8 cellular contexts compared by ENCODE assay signal in the genomic region with DNA sequence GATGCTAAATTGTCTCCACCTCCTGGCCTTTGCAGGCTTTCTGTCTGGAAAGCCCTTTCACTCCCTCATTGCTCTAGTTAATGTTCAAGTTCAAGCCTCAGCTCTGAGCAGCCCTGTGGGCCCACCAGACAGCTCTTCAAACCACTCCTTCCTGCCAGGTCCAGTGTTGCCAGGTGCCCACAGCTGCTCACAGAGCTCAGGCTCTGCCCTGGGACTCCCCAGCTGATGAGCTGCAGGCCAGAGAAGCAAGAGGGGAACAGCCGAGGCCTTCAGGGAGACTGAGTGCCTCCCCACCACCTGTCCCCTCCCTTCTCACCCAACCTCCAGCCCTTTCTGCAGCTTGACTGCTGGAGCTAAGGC. TPM values are rescaled to one million over a fixed set of nuclear protein-coding genes. Genes with fewer than 3 reads are reported as not detected.
DNase-seq lines count a peak whose midpoint lies in the region; ATAC-seq and TF ChIP-seq lines count a peak whose summit lies in the region.
"Had no signal": no experiment of that assay in that cellular context is flagged by ENCODE, and none has a peak within 500 bp of the region (broad histone marks: within the 10 kb centered on the region; RNA-seq: fewer than 3 reads in every experiment).

No MANE protein-coding gene starts in this region.

- ATAC-seq in GM19467 (IDR thresholded peaks at IDR 0.05; ENCODE audit: unreplicated experiment) (peak; percentile 30), HG02588 (IDR thresholded peaks at IDR 0.05; ENCODE audit: unreplicated experiment) (no peak)

- no peak overlapping the region for H3K4me3 Mint-ChIP-seq in endodermal cell

- peaks cover 19% of the 10 kb centered on the region for H3K36me3 ChIP-seq in HUES48 (ENCODE audit: control insufficient read depth, insufficient read depth, low read length)
- peaks cover 21% of the 10 kb centered on the region for H3K36me3 ChIP-seq in endodermal cell (ENCODE audit: control insufficient read depth, insufficient read depth, low read length)
- H3K36me3 ChIP-seq in stomach smooth muscle (ENCODE audit: control insufficient read depth in 2 of 2, insufficient read depth in 2 of 2, low read length in 2 of 2): peaks cover 3 to 10% of the 10 kb centered on the region in 2 donors

- no peaks in the 10 kb centered on the region for H3K9me3 Mint-ChIP-seq in endodermal cell
- H3K9me3 Mint-ChIP-seq: T-helper 2 cell treated with Interferon-gamma antibody and Interleukin-4, amounts not matched to agents 5 μg/mL and 100 μg/mL, for 36 hours had no signal

- H3K27ac ChIP-seq in HUES48 (ENCODE audit: low read depth, low read length) (peak overlapping the region; percentile 78), endodermal cell (ENCODE audit: low read depth, low read length) (peak overlapping the region; percentile 25), stomach smooth muscle (ENCODE audit: low read length) (peak overlapping the region; percentile 69)

- no peak for DNase-seq in endodermal cell
- no peak for DNase-seq in medulla oblongata (ENCODE audit: extremely low spot score)
- no peak for DNase-seq in lower leg skin (ENCODE audit: low spot score in 2 of 2)

- peaks cover 25% of the 10 kb centered on the region for H3K4me1 Mint-ChIP-seq in endodermal cell

- H3K36me3 Mint-ChIP-seq in endodermal cell (ENCODE audit: low read depth): peaks cover 16% of the 10 kb centered on the region

- peak overlapping the region; percentile 62 for H3K27ac Mint-ChIP-seq in endodermal cell
- H3K27ac Mint-ChIP-seq: T-helper 2 cell treated with Interferon-gamma antibody and Interleukin-4, amounts not matched to agents 5 μg/mL and 100 μg/mL, for 36 hours had no signal

- TF ChIP-seq POLR2A in lower leg skin (IDR thresholded peaks at IDR 0.05): no peak

- H3K27me3 Mint-ChIP-seq in endodermal cell (ENCODE audit: insufficient read depth): no peaks in the 10 kb centered on the region

- H3K9ac ChIP-seq in HUES48 (ENCODE audit: low read depth, low read length) (no peak overlapping the region), endodermal cell (ENCODE audit: extremely low read depth, low read length, poor library complexity, severe bottlenecking) (no peak overlapping the region), stomach smooth muscle (ENCODE audit: low read length in 2 of 2) (peak overlapping the region; percentile 42 to 84)

- H3K9me3 ChIP-seq in HUES48 (ENCODE audit: control insufficient read depth, insufficient read depth, low read length) (no peaks in the 10 kb centered on the region), endodermal cell (ENCODE audit: control insufficient read depth, low read length) (no peaks in the 10 kb centered on the region), stomach smooth muscle (ENCODE audit: control insufficient read depth in 2 of 2, low read length in 2 of 2) (no peaks in the 10 kb centered on the region)

- H3K4me3 ChIP-seq in HUES48 (ENCODE audit: low read depth, low read length): no peak overlapping the region
- H3K4me3 ChIP-seq in endodermal cell (ENCODE audit: low read length): no peak overlapping the region
- H3K4me3 ChIP-seq in stomach smooth muscle (ENCODE audit: low read length in 2 of 2): peak overlapping the region; percentile 36 to 87
- H3K4me3 ChIP-seq in lower leg skin (ENCODE audit: low read depth, poor library complexity, severe bottlenecking): no peak overlapping the region

- intact Hi-C loops in lower leg skin (cut with DNase I; ENCODE audit: low total_unique reads): no loop called here

- no peaks in the 10 kb centered on the region for H3K27me3 ChIP-seq in HUES48 (ENCODE audit: control insufficient read depth, insufficient read depth, low read length)
- no peaks in the 10 kb centered on the region for H3K27me3 ChIP-seq in endodermal cell (ENCODE audit: control insufficient read depth, insufficient read depth, low read length, poor library complexity, severe bottlenecking)
- H3K27me3 ChIP-seq in stomach smooth muscle (ENCODE audit: control insufficient read depth in 1 of 2, insufficient read depth in 2 of 2, low read length in 2 of 2): no peaks in the 10 kb centered on the region

- TF ChIP-seq CTCF in endodermal cell (conservative IDR thresholded peaks at IDR 0.05) (no peak), lower leg skin (IDR thresholded peaks at IDR 0.05) (no peak)

- H3K4me1 ChIP-seq in HUES48 (ENCODE audit: control insufficient read depth, insufficient read depth, low read length) (peaks cover 48% of the 10 kb centered on the region), endodermal cell (ENCODE audit: control insufficient read depth, insufficient read depth, low read length) (peaks cover 10% of the 10 kb centered on the region), stomach smooth muscle (ENCODE audit: control insufficient read depth, insufficient read depth, low read length) (peaks cover 57% of the 10 kb centered on the region)

- 95% methylated on average over 1 of the region's 1 CpG; no CpG with 5 or more reads in 1 of the 2 experiments for WGBS in endodermal cell (ENCODE audit: insufficient coverage in 1 of 2, insufficient read length in 1 of 2), 2 experiments
- WGBS in lower leg skin, 2 donors: 50 to 83% methylated on average over 1 of the region's 1 CpG

RNA-seq across cellular contexts. Expression of gene ZBTB47, which starts 1.3 kb away (rescaled TPM):
- total RNA-seq in endodermal cell (1 to 10 TPM; 4.6 to 7.2 TPM), lower leg skin (10 to 100 TPM; 14.4 to 25.8 (median 21.2) TPM)
- 7.1 TPM for polyA plus RNA-seq in endodermal cell (2013, experiment 1 of 2)
- polyA plus RNA-seq in endodermal cell (2013, experiment 2 of 2): 6.2 TPM

RNA-seq across cellular contexts. Expression of gene KLHL40, which starts 33.1 kb away (rescaled TPM):
- total RNA-seq in endodermal cell (not detected), lower leg skin (not detected)
- 0.21 TPM for polyA plus RNA-seq in endodermal cell (2013, experiment 1 of 2)
- 0.21 TPM for polyA plus RNA-seq in endodermal cell (2013, experiment 2 of 2)

RNA-seq across cellular contexts. Expression of gene HHATL, which starts 50.4 kb away (rescaled TPM):
- total RNA-seq in endodermal cell: not detected
- not detected for polyA plus RNA-seq in endodermal cell (2013, experiment 1 of 2)
- polyA plus RNA-seq in endodermal cell (2013, experiment 2 of 2): not detected
- 1 to 10 TPM in 2 of 4 donors, under 1 TPM in 1, not detected in 1; 0.34 to 6.1 (median 1.5) TPM for total RNA-seq in lower leg skin

RNA-seq across cellular contexts. Expression of gene NKTR, which starts 51.7 kb away (rescaled TPM):
- total RNA-seq in endodermal cell (100 to 1,000 TPM; 101 to 116 TPM), lower leg skin (10 to 100 TPM; 33.8 to 82.3 (median 49.6) TPM)
- polyA plus RNA-seq in endodermal cell (2013, experiment 1 of 2): 87.3 TPM
- 86.0 TPM for polyA plus RNA-seq in endodermal cell (2013, experiment 2 of 2)

Comparison
In these comparisons a context has a peak if more than half of its experiments do, and no peak if none do; other contexts are left out.
1. H3K27ac ChIP-seq: peak in every context shown above with its lines; median percentile 78 in HUES48; 69 in stomach smooth muscle; 25 in endodermal cell.
2. H3K4me3 ChIP-seq: peak in stomach smooth muscle (2 of 2); none in HUES48 (single experiment), endodermal cell (single experiment) and lower leg skin (single experiment).
3. H3K9ac ChIP-seq: peak in stomach smooth muscle (2 of 2); none in HUES48 (single experiment) and endodermal cell (single experiment).